In genomic region chr2:25982968-25983280, GRCh38 we compare ENCODE assay signal across 8 cellular contexts. TPM values are rescaled to one million over a fixed set of nuclear protein-coding genes. Genes with fewer than 3 reads are reported as not detected.
DNase-seq lines count a peak whose midpoint lies in the region; ATAC-seq and TF ChIP-seq lines count a peak whose summit lies in the region.

No MANE protein-coding gene starts in this region.

- TF ChIP-seq CTCF in BJ (IDR thresholded peaks at IDR 0.05; ENCODE audit: insufficient read depth, low read depth, low read length), result no peak
- no peak for TF ChIP-seq CTCF in MM.1S (IDR thresholded peaks at IDR 0.05; ENCODE audit: low read length)
- TF ChIP-seq CTCF in neural cell (IDR thresholded peaks at IDR 0.05; ENCODE audit: poor library complexity, severe bottlenecking), result no peak

- no peaks in the 10 kb centered on the region for H3F3A ChIP-seq in MM.1S (ENCODE audit: insufficient read depth, low read length)
- no peaks in the 10 kb centered on the region for H3F3A ChIP-seq in neural cell (ENCODE audit: insufficient read depth, low read length, poor library complexity, severe bottlenecking)

- no peak for DNase-seq in BJ (ENCODE audit: low read depth)
- DNase-seq in MM.1S, result no peak
- DNase-seq in effector memory CD4-positive, alpha-beta T cell, result no peak
- no peak for DNase-seq in anterior cingulate cortex (lab: John Stamatoyannopoulos, UW)
- DNase-seq in ureter (ENCODE audit: low spot score), result no peak

- no peak for ATAC-seq in HG03196 (IDR thresholded peaks at IDR 0.05; ENCODE audit: unreplicated experiment)
- no peak for ATAC-seq in GM21737 (IDR thresholded peaks at IDR 0.05; ENCODE audit: unreplicated experiment)

- H3K4me1 ChIP-seq in MM.1S (ENCODE audit: low read length), result no peaks in the 10 kb centered on the region
- peaks cover 8% of the 10 kb centered on the region for H3K4me1 ChIP-seq in effector memory CD4-positive, alpha-beta T cell (ENCODE audit: control insufficient read depth, insufficient read depth, low read length, poor library complexity, severe bottlenecking)

- TF ChIP-seq EP300 in neural cell (conservative IDR thresholded peaks at IDR 0.05; ENCODE audit: poor library complexity, severe bottlenecking), result no peak

- H4K20me1 ChIP-seq in MM.1S (ENCODE audit: insufficient read depth, low read length) (no peaks in the 10 kb centered on the region), neural cell (ENCODE audit: insufficient read depth) (no peaks in the 10 kb centered on the region)

- H3K9ac ChIP-seq in MM.1S (ENCODE audit: low read length) (no peak overlapping the region), neural cell (ENCODE audit: low read length) (peak overlapping the region; percentile 99)

- POLR2A ChIA-PET in BJ (lab: Charles Lee), result no interaction called here

- no peak for TF ChIP-seq RAD21 in neural cell (conservative IDR thresholded peaks at IDR 0.05)

- peak overlapping the region; percentile 91 for H2AFZ ChIP-seq in MM.1S (ENCODE audit: low read length)
- H2AFZ ChIP-seq in neural cell (ENCODE audit: low read depth, low read length), result peak overlapping the region; percentile 96

- H3K79me2 ChIP-seq in MM.1S (ENCODE audit: low read length), result no peaks in the 10 kb centered on the region
- H3K79me2 ChIP-seq in neural cell (replicated peaks; ENCODE audit: insufficient read depth, low read length), result peaks cover 38% of the 10 kb centered on the region

- H3K9me3 ChIP-seq in MM.1S (replicated peaks; ENCODE audit: insufficient read depth, low read length), result no peaks in the 10 kb centered on the region
- H3K9me3 ChIP-seq in effector memory CD4-positive, alpha-beta T cell (ENCODE audit: control insufficient read depth, low read length), result no peaks in the 10 kb centered on the region
- H3K9me3 ChIP-seq in neural cell (ENCODE audit: low read length), result no peaks in the 10 kb centered on the region

- H3K4me2 ChIP-seq in MM.1S (ENCODE audit: low read depth, low read length) (peak overlapping the region; percentile 53; the same call in 1 of the 2 replicates), neural cell (ENCODE audit: low read length) (no peak overlapping the region)

- H3K4me3 ChIP-seq in BJ (ENCODE audit: low read depth, low read length) (peak overlapping the region; percentile 85), MM.1S (ENCODE audit: low read length) (peak overlapping the region; percentile 89), neural cell (ENCODE audit: low read length) (peak overlapping the region; percentile 89)
- H3K4me3 ChIP-seq in effector memory CD4-positive, alpha-beta T cell (ENCODE audit: insufficient read depth, low read depth, low read length, poor library complexity, severe bottlenecking), result peak overlapping the region; percentile 69

- H3K27me3 ChIP-seq in BJ (ENCODE audit: control insufficient read depth, insufficient read depth, low read length) (no peaks in the 10 kb centered on the region), MM.1S (replicated peaks; ENCODE audit: insufficient read depth, low read length) (no peaks in the 10 kb centered on the region; the same call in 1 of the 2 replicates), neural cell (ENCODE audit: insufficient read depth, low read depth, low read length) (no peaks in the 10 kb centered on the region)
- no peaks in the 10 kb centered on the region for H3K27me3 ChIP-seq in effector memory CD4-positive, alpha-beta T cell (replicated peaks; ENCODE audit: control insufficient read depth, insufficient read depth, low read length, poor library complexity, severe bottlenecking)

- CTCF ChIA-PET in BJ (lab: Yijun Ruan, JAX), result interaction anchor here (1.0 to 1.2 kb wide), 2 partner anchors 9 to 32 kb away, joined by 3 to 5 read pairs; no protein-coding TSS in a partner anchor

- no peak overlapping the region for H3K27ac ChIP-seq in MM.1S (ENCODE audit: low read length)
- no peak overlapping the region for H3K27ac ChIP-seq in effector memory CD4-positive, alpha-beta T cell (ENCODE audit: insufficient read depth, low read length, poor library complexity, severe bottlenecking)
- H3K27ac ChIP-seq in neural cell (ENCODE audit: low read length), result peak overlapping the region; percentile 96

- H3K9me2 ChIP-seq in MM.1S (replicated peaks; ENCODE audit: insufficient read depth, low read length) (no peaks in the 10 kb centered on the region), neural cell (ENCODE audit: insufficient read depth, low read length) (no peaks in the 10 kb centered on the region)

- H3K36me3 ChIP-seq in BJ (ENCODE audit: control insufficient read depth, insufficient read depth, low read length) (no peaks in the 10 kb centered on the region), MM.1S (replicated peaks; ENCODE audit: insufficient read depth, low read length) (no peaks in the 10 kb centered on the region), neural cell (ENCODE audit: insufficient read depth, low read length) (peaks cover 4% of the 10 kb centered on the region)
- H3K36me3 ChIP-seq in effector memory CD4-positive, alpha-beta T cell (ENCODE audit: control insufficient read depth, insufficient read depth, low read length), result no peaks in the 10 kb centered on the region

TF ChIP-seq in neural cell, 6 proteins besides CTCF, POLR2A, EP300 and RAD21:
- TF ChIP-seq POLR2AphosphoS5 (IDR thresholded peaks at IDR 0.05) (no peak), SMC3 (conservative IDR thresholded peaks at IDR 0.05; ENCODE audit: poor library complexity) (no peak), MXI1 (conservative IDR thresholded peaks at IDR 0.05; ENCODE audit: poor library complexity, severe bottlenecking) (no peak), EZH2 (IDR thresholded peaks at IDR 0.05; ENCODE audit: borderline replicate concordance, insufficient read depth, low read length, poor library complexity, severe bottlenecking) (no peak), REST (IDR thresholded peaks at IDR 0.05; ENCODE audit: borderline replicate concordance) (no peak), TAF1 (IDR thresholded peaks at IDR 0.05; ENCODE audit: low read depth) (no peak)

RNA-seq across cellular contexts. Expression of gene KIF3C, which starts 0.6 kb away (rescaled TPM):
- polyA plus RNA-seq in BJ (2011; rRNA removed), result 6.6 and 7.0 TPM in 2 replicates
- polyA minus RNA-seq in BJ (2011; rRNA and poly(A)+ RNA removed), result 8.4 and 9.1 TPM in 2 replicates
- polyA plus RNA-seq in neural cell, result 53.6 and 65.3 TPM in 2 replicates
- 141 and 147 TPM in 2 replicates for polyA minus RNA-seq in neural cell
- total RNA-seq in ureter, result 4.1 TPM

RNA-seq across cellular contexts. Expression of gene RAB10, which starts 51.0 kb away (rescaled TPM):
- 50.5 and 98.1 TPM in 2 replicates for polyA plus RNA-seq in BJ (2011; rRNA removed)
- polyA minus RNA-seq in BJ (2011; rRNA and poly(A)+ RNA removed), result 28.5 and 29.7 TPM in 2 replicates
- 151 and 169 TPM in 2 replicates for polyA plus RNA-seq in neural cell
- polyA minus RNA-seq in neural cell, result 193 and 207 TPM in 2 replicates
- 180 TPM for total RNA-seq in ureter
